Comparison of ENCODE assay signal across 17 cellular contexts in genomic region chr10:132696204-132696603, GRCh38.
DNase-seq lines count a peak whose midpoint lies in the region; ATAC-seq and TF ChIP-seq lines count a peak whose summit lies in the region.
"Had no signal": no experiment of that assay in that cellular context is flagged by ENCODE, and none has a peak within 500 bp of the region (broad histone marks: within the 10 kb centered on the region; RNA-seq: fewer than 3 reads in every experiment).

No MANE protein-coding gene starts in this region.

- H3K4me3 ChIP-seq in upper lobe of right lung, result no peak overlapping the region

- DNase-seq in cardiac septum (ENCODE audit: low spot score) (peak; percentile 15), Right ventricle myocardium inferior (ENCODE audit: missing footprints) (no peak), islet precursor cell (peak; percentile 22), upper lobe of right lung (peak; percentile 3), NCI-H187 treated with DMSO at 0.1 percent for 48 hours (lab: John Stamatoyannopoulos, UW) (no peak), NCI-H2081 (lab: John Stamatoyannopoulos, UW) (no peak)
- peak; percentile 29 for DNase-seq in activated CD8-positive, alpha-beta T cell treated with anti-CD3 and anti-CD28 coated beads, Interleukin-2, amount 10 ng/mL, durations not matched to agents 7 days and 5 days
- DNase-seq: DMS153, GOT3, KG1, NCI-H1436, NCI-H2227 treated with DMSO at 0.1 percent for 48 hours, NCI-H524, SHP77 had no signal

- no peak for TF ChIP-seq CTCF in upper lobe of right lung (IDR thresholded peaks at IDR 0.05)

- no peaks in the 10 kb centered on the region for H3K27me3 ChIP-seq in upper lobe of right lung

- ATAC-seq in Right ventricle myocardium inferior, result no peak
- ATAC-seq in activated CD8-positive, alpha-beta T cell treated with anti-CD3 and anti-CD28 coated beads, Interleukin-2, amount 10 ng/mL, durations not matched to agents 7 days and 5 days, result peak; percentile 55
- no peak for ATAC-seq in upper lobe of right lung

- no peaks in the 10 kb centered on the region for H3K4me1 ChIP-seq in upper lobe of right lung
- H3K4me1 ChIP-seq: Caco-2 had no signal

- H3K9me3 Mint-ChIP-seq in activated CD8-positive, alpha-beta T cell treated with anti-CD3 and anti-CD28 coated beads, Interleukin-2, amount 10 ng/mL, durations not matched to agents 7 days and 5 days (ENCODE audit: insufficient read depth), result peaks cover 22% of the 10 kb centered on the region

- CTCF ChIA-PET in activated CD8-positive, alpha-beta T cell treated with anti-CD3 and anti-CD28 coated beads, Interleukin-2, amount 10 ng/mL, durations not matched to agents 7 days and 5 days (lab: Charles Lee), result no interaction called here

- intact Hi-C loops in cardiac septum (cut with DNase I), result no loop called here
- intact Hi-C loops in Right ventricle myocardium inferior (cut with DNase I), result no loop called here
- intact Hi-C loops in upper lobe of right lung (cut with DNase I), result no loop called here

- H3K4me1 Mint-ChIP-seq in activated CD8-positive, alpha-beta T cell treated with anti-CD3 and anti-CD28 coated beads, Interleukin-2, amount 10 ng/mL, durations not matched to agents 7 days and 5 days (ENCODE audit: low read depth), result peaks cover 17% of the 10 kb centered on the region
- H3K4me1 Mint-ChIP-seq: B cell had no signal

- peaks cover 3% of the 10 kb centered on the region for H3K36me3 ChIP-seq in upper lobe of right lung

- peaks cover 14% of the 10 kb centered on the region for H3K36me3 Mint-ChIP-seq in activated CD8-positive, alpha-beta T cell treated with anti-CD3 and anti-CD28 coated beads, Interleukin-2, amount 10 ng/mL, durations not matched to agents 7 days and 5 days (ENCODE audit: low read depth)

- H3K27ac ChIP-seq in upper lobe of right lung, result no peak overlapping the region

- no peaks in the 10 kb centered on the region for H3K9me3 ChIP-seq in upper lobe of right lung
- H3K9me3 ChIP-seq: Caco-2 had no signal

- H3K27ac Mint-ChIP-seq in activated CD8-positive, alpha-beta T cell treated with anti-CD3 and anti-CD28 coated beads, Interleukin-2, amount 10 ng/mL, durations not matched to agents 7 days and 5 days, result no peak overlapping the region
- H3K27ac Mint-ChIP-seq: B cell; CD4-positive, CD25-positive, alpha-beta regulatory T cell had no signal

- H3K27me3 Mint-ChIP-seq in activated CD8-positive, alpha-beta T cell treated with anti-CD3 and anti-CD28 coated beads, Interleukin-2, amount 10 ng/mL, durations not matched to agents 7 days and 5 days (ENCODE audit: low read depth), result no peaks in the 10 kb centered on the region
- H3K27me3 Mint-ChIP-seq: B cell; CD4-positive, CD25-positive, alpha-beta regulatory T cell had no signal

- H3K4me3 Mint-ChIP-seq in activated CD8-positive, alpha-beta T cell treated with anti-CD3 and anti-CD28 coated beads, Interleukin-2, amount 10 ng/mL, durations not matched to agents 7 days and 5 days, result no peak overlapping the region
- H3K4me3 Mint-ChIP-seq: B cell; CD4-positive, CD25-positive, alpha-beta regulatory T cell had no signal

- POLR2A ChIA-PET in activated CD8-positive, alpha-beta T cell treated with anti-CD3 and anti-CD28 coated beads, Interleukin-2, amount 10 ng/mL, durations not matched to agents 7 days and 5 days (lab: Charles Lee), result no interaction called here

Comparison
In these comparisons a context has a peak if more than half of its experiments do, and no peak if none do; other contexts are left out.
1. DNase-seq: peak in cardiac septum (single experiment), activated CD8-positive, alpha-beta T cell treated with anti-CD3 and anti-CD28 coated beads, Interleukin-2, amount 10 ng/mL, durations not matched to agents 7 days and 5 days (single experiment), islet precursor cell (single experiment) and upper lobe of right lung (single experiment); none in Right ventricle myocardium inferior (single experiment), NCI-H187 treated with DMSO at 0.1 percent for 48 hours (single experiment) and NCI-H2081 (0 of 2).